In genomic region chr10:71292624-71293445, GRCh38 we compare ENCODE assay signal across 30 cellular contexts.
"Had no signal": no experiment of that assay in that cellular context is flagged by ENCODE, and none has a peak within 500 bp of the region (broad histone marks: within the 10 kb centered on the region; RNA-seq: fewer than 3 reads in every experiment).

No MANE protein-coding gene starts in this region.

- H3K36me3 ChIP-seq: neutrophil, pancreas, prostate gland had no signal

- H3K9me3 ChIP-seq: adrenal gland, body of pancreas, gastroesophageal sphincter, left lung, mucosa of descending colon, neutrophil, pancreas, prostate gland, suprapubic skin, tibial artery had no signal

- H3K27me3 ChIP-seq: adrenal gland, body of pancreas, dorsolateral prefrontal cortex, gastroesophageal sphincter, left lung, neutrophil, pancreas, suprapubic skin, tibial artery had no signal

- H3K27me3 Mint-ChIP-seq: activated naive CD8-positive, alpha-beta T cell treated with anti-CD3 and anti-CD28 coated beads for 36 hours had no signal

- ATAC-seq: body of pancreas; gastroesophageal sphincter; natural killer cell treated with Interleukin-12 subunit alpha and Interleukin-12 subunit beta and Interleukin-15 and Interleukin-18, amount 100 ng/mL, for 72 hours had no signal

- H3K4me1 ChIP-seq: adrenal gland, gastroesophageal sphincter, pancreas, prostate gland had no signal

- H3K9me3 Mint-ChIP-seq: activated naive CD4-positive, alpha-beta T cell treated with anti-CD3 and anti-CD28 coated beads for 36 hours; activated naive CD8-positive, alpha-beta T cell treated with anti-CD3 and anti-CD28 coated beads for 36 hours; activated T-helper 1 cell treated with anti-CD3 and anti-CD28 coated beads, Interleukin-12 subunit alpha, Interleukin-12 subunit beta, Interleukin-2, Interleukin-4 antibody, amounts not matched to agents 30 ng/mL and 10 ng/mL and 1 ng/mL, durations not matched to agents 14 hours and 24 hours and 36 hours; immature natural killer cell; natural killer cell treated with Interleukin-12 subunit alpha and Interleukin-12 subunit beta and Interleukin-15 and Interleukin-18, amount 100 ng/mL, for 72 hours had no signal

- DNase-seq: activated CD4-positive, alpha-beta T cell treated with anti-CD3 and anti-CD28 coated beads for 4 hours; activated CD4-positive, alpha-beta T cell treated with anti-CD3 and anti-CD28 coated beads, Interleukin-2, amount 50 U/mL, for 4 hours; activated CD4-positive, CD25-positive, alpha-beta regulatory T cell; activated effector memory CD4-positive, alpha-beta T cell treated with anti-CD3 and anti-CD28 coated beads, Interleukin-2, amount 50 U/mL, for 16 hours; activated naive CD4-positive, alpha-beta T cell treated with anti-CD3 and anti-CD28 coated beads for 36 hours; activated naive CD8-positive, alpha-beta T cell treated with anti-CD3 and anti-CD28 coated beads for 36 hours; adrenal gland; aorta; body of pancreas; cerebellar nuclear complex; effector memory CD4-positive, alpha-beta T cell; head of caudate nucleus; hypothalamus; immature natural killer cell; retina; stimulated activated CD4-positive, alpha-beta T cell treated with anti-CD3 and anti-CD28 coated beads, Interleukin-15, amount 100 ng/mL, for 24 hours; stimulated activated naive CD4-positive, alpha-beta T cell; tibial artery had no signal

- H3K4me1 Mint-ChIP-seq: activated naive CD8-positive, alpha-beta T cell treated with anti-CD3 and anti-CD28 coated beads for 36 hours; immature natural killer cell had no signal

- H3K36me3 Mint-ChIP-seq: activated naive CD8-positive, alpha-beta T cell treated with anti-CD3 and anti-CD28 coated beads for 36 hours; immature natural killer cell; natural killer cell treated with Interleukin-12 subunit alpha and Interleukin-12 subunit beta and Interleukin-15 and Interleukin-18, amount 100 ng/mL, for 72 hours had no signal

- H3K4me3 Mint-ChIP-seq: activated naive CD4-positive, alpha-beta T cell treated with anti-CD3 and anti-CD28 coated beads for 36 hours; activated naive CD8-positive, alpha-beta T cell treated with anti-CD3 and anti-CD28 coated beads for 36 hours; activated T-helper 1 cell treated with anti-CD3 and anti-CD28 coated beads, Interleukin-12 subunit alpha, Interleukin-12 subunit beta, Interleukin-2, Interleukin-4 antibody, amounts not matched to agents 30 ng/mL and 10 ng/mL and 1 ng/mL, durations not matched to agents 14 hours and 24 hours and 36 hours; immature natural killer cell; natural killer cell treated with Interleukin-12 subunit alpha and Interleukin-12 subunit beta and Interleukin-15 and Interleukin-18, amount 100 ng/mL, for 72 hours had no signal

- H3K27ac ChIP-seq: adrenal gland, body of pancreas, coronary artery, gastroesophageal sphincter, left lung, neutrophil, pancreas, suprapubic skin, tibial artery had no signal

- FAIRE-seq: kidney, pancreas had no signal

- H3K4me3 ChIP-seq: adrenal gland, body of pancreas, coronary artery, dorsolateral prefrontal cortex, gastroesophageal sphincter, left lung, mucosa of descending colon, pancreas, prostate gland, suprapubic skin, tibial artery had no signal
